ENCODE assay signal across 8 cellular contexts in the genomic region with DNA sequence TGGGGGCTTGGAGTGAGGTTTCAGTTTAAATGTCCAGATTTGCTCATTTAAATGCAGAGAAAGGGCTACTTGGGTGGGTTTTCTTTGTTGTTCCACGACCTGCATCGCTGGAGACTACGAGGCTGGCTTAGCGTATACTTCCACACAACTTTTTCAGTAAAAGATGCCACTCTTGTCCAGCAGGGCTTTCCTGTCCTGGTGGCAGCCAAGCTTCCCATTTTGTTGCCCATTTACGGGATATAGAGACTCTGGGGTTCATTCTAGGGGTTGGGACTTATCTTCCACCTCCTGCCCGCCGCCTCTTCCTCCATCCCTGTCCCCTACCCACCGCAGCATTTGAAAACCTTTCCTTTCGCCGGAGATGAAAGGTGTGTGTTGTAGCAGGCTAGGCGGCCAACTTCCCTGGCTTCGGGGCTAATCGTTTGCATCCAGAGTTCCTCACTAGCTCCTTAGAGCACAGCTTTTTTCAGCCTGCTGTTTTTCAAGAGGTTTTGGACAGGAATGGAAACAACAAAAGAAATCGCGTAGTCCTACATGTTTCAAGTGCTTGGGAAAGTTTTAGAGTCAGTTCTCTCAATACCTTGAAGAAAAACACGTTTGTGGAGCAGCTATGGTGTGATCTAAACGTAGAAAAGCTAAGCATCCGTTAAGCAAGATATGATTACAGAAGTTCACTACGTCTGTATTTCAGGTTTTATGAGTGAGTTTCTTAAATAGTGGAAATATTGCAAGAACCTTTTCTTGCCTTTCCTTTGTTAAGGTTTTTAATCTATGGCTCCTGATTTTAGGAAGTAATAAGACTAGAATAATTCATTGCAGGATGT. TPM values are rescaled to one million over a fixed set of nuclear protein-coding genes. Genes with fewer than 3 reads are reported as not detected.
DNase-seq lines count a peak whose midpoint lies in the region; ATAC-seq and TF ChIP-seq lines count a peak whose summit lies in the region.

No MANE protein-coding gene starts in this region.

- no peaks in the 10 kb centered on the region for H3K9me3 Mint-ChIP-seq in activated naive CD4-positive, alpha-beta T cell treated with anti-CD3 and anti-CD28 coated beads for 36 hours

- peak overlapping the region; percentile 85 for H3K4me3 ChIP-seq in NT2/D1 (ENCODE audit: insufficient read length, low read depth)
- peak overlapping the region; percentile 67 for H3K4me3 ChIP-seq in coronary artery
- peak overlapping the region; percentile 77 to 78 for H3K4me3 ChIP-seq in muscle layer of duodenum (ENCODE audit: low read depth in 1 of 2, low read length in 2 of 2)

- peak; percentile 12 for ATAC-seq in HG02642 (IDR thresholded peaks at IDR 0.05; ENCODE audit: poor library complexity, unreplicated experiment)
- ATAC-seq in HG03520 (IDR thresholded peaks at IDR 0.05; ENCODE audit: unreplicated experiment), result no peak

- CTCF ChIA-PET in activated naive CD4-positive, alpha-beta T cell treated with anti-CD3 and anti-CD28 coated beads for 36 hours (lab: Charles Lee), result interaction anchor here (0.8 kb wide), 1 partner anchor 129 kb away, joined by 3 read pairs; a partner anchor contains a TSS

- no peaks in the 10 kb centered on the region for H3K36me3 Mint-ChIP-seq in activated naive CD4-positive, alpha-beta T cell treated with anti-CD3 and anti-CD28 coated beads for 36 hours (ENCODE audit: low read depth)

- peaks cover 24% of the 10 kb centered on the region for H3K4me1 Mint-ChIP-seq in activated naive CD4-positive, alpha-beta T cell treated with anti-CD3 and anti-CD28 coated beads for 36 hours (ENCODE audit: low read depth)

- H3K9me3 ChIP-seq in NT2/D1 (ENCODE audit: insufficient read depth, low read length) (no peaks in the 10 kb centered on the region), muscle layer of duodenum (ENCODE audit: control insufficient read depth in 1 of 2, low read length in 2 of 2) (no peaks in the 10 kb centered on the region)

- H3K27ac Mint-ChIP-seq in activated naive CD4-positive, alpha-beta T cell treated with anti-CD3 and anti-CD28 coated beads for 36 hours, result no peak overlapping the region

- no peak for DNase-seq in activated naive CD4-positive, alpha-beta T cell treated with anti-CD3 and anti-CD28 coated beads for 36 hours
- no peak for DNase-seq in activated naive CD4-positive, alpha-beta T cell (lab: John Stamatoyannopoulos, UW)
- DNase-seq in NT2/D1 (ENCODE audit: low read depth, low spot score) (peak; percentile 22), coronary artery (ENCODE audit: low spot score) (no peak), GF-D8 (lab: John Stamatoyannopoulos, UW) (no peak)

- H3K36me3 ChIP-seq in NT2/D1 (ENCODE audit: insufficient read depth, insufficient read length, low read length) (no peaks in the 10 kb centered on the region), muscle layer of duodenum (ENCODE audit: control insufficient read depth in 1 of 2, insufficient read depth in 2 of 2, low read length in 2 of 2) (no peaks in the 10 kb centered on the region)

- H3K27ac ChIP-seq in coronary artery (no peak overlapping the region), muscle layer of duodenum (ENCODE audit: low read length) (no peak overlapping the region)

- H3K9ac ChIP-seq in NT2/D1 (ENCODE audit: insufficient read length, low read depth), result peak overlapping the region; percentile 81

- H3K27me3 ChIP-seq in NT2/D1 (ENCODE audit: insufficient read depth, insufficient read length) (no peaks in the 10 kb centered on the region), muscle layer of duodenum (ENCODE audit: low read depth, low read length) (no peaks in the 10 kb centered on the region)

- intact Hi-C loops in activated naive CD4-positive, alpha-beta T cell treated with anti-CD3 and anti-CD28 coated beads for 36 hours (cut with micrococcal nuclease), result loop anchor here (1.0 to 2.0 kb wide), 2 partner anchors 25 to 264 kb away; a partner anchor contains a TSS

- no peak for TF ChIP-seq CTCF in coronary artery (IDR thresholded peaks at IDR 0.05)

- H3K4me1 ChIP-seq in NT2/D1 (ENCODE audit: insufficient read depth, insufficient read length) (peaks cover 4% of the 10 kb centered on the region), muscle layer of duodenum (ENCODE audit: control insufficient read depth in 1 of 2, insufficient read depth in 2 of 2, low read length in 2 of 2) (peaks cover 0 to 12% of the 10 kb centered on the region in 2 donors)

- H3K27me3 Mint-ChIP-seq in activated naive CD4-positive, alpha-beta T cell treated with anti-CD3 and anti-CD28 coated beads for 36 hours (ENCODE audit: low read depth), result peaks cover 41% of the 10 kb centered on the region

- peak overlapping the region; percentile 80 for H3K4me3 Mint-ChIP-seq in activated naive CD4-positive, alpha-beta T cell treated with anti-CD3 and anti-CD28 coated beads for 36 hours

RNA-seq across cellular contexts. Expression of a gene that starts 0.8 kb away (rescaled TPM):
- total RNA-seq in activated naive CD4-positive, alpha-beta T cell treated with anti-CD3 and anti-CD28 coated beads for 36 hours, result 1 to 10 TPM; 1.1 to 1.5 TPM

RNA-seq across cellular contexts. Expression of a gene that starts 25.9 kb away (rescaled TPM):
- total RNA-seq in activated naive CD4-positive, alpha-beta T cell treated with anti-CD3 and anti-CD28 coated beads for 36 hours, result 100 to 1,000 TPM; 306 to 310 TPM

RNA-seq across cellular contexts. Expression of a gene that starts 54.6 kb away (rescaled TPM):
- not detected for total RNA-seq in activated naive CD4-positive, alpha-beta T cell treated with anti-CD3 and anti-CD28 coated beads for 36 hours

RNA-seq across cellular contexts. Expression of a gene that starts 58.8 kb away (rescaled TPM):
- total RNA-seq in activated naive CD4-positive, alpha-beta T cell treated with anti-CD3 and anti-CD28 coated beads for 36 hours, result 1 to 10 TPM; 3.4 to 3.6 TPM
